11 cellular contexts compared by ENCODE assay signal in genomic region chrX:23953908-23954269, GRCh38. TPM values are rescaled to one million over a fixed set of nuclear protein-coding genes. Genes with fewer than 3 reads are reported as not detected.
DNase-seq lines count a peak whose midpoint lies in the region; ATAC-seq and TF ChIP-seq lines count a peak whose summit lies in the region.
"Had no signal": no experiment of that assay in that cellular context is flagged by ENCODE, and none has a peak within 500 bp of the region (broad histone marks: within the 10 kb centered on the region; RNA-seq: fewer than 3 reads in every experiment).

No MANE protein-coding gene starts in this region.

- peak; percentile 50 for TF ChIP-seq CTCF in DND-41 (IDR thresholded peaks at IDR 0.05; ENCODE audit: borderline replicate concordance, extremely low read depth, low read length, poor library complexity, severe bottlenecking)

- peaks cover 2% of the 10 kb centered on the region for H3K36me3 Mint-ChIP-seq in T-helper 2 cell treated with Interferon-gamma antibody and Interleukin-4, amounts not matched to agents 5 μg/mL and 100 μg/mL, for 36 hours (ENCODE audit: low read depth)

- peaks cover 15% of the 10 kb centered on the region; the same call in 1 of the 2 replicates for H3K79me2 ChIP-seq in DND-41 (ENCODE audit: insufficient read depth, low read length)

- no peaks in the 10 kb centered on the region for H3K27me3 Mint-ChIP-seq in T-helper 2 cell treated with Interferon-gamma antibody and Interleukin-4, amounts not matched to agents 5 μg/mL and 100 μg/mL, for 36 hours (ENCODE audit: low read depth)

- H3K4me3 ChIP-seq in DND-41 (ENCODE audit: low read depth in 1 of 2, low read length in 2 of 2) = peak overlapping the region; percentile 36 to 62; a peak in 3 of 4 replicates
- 0 out of 2 replicates have a peak overlapping the region, but pooled peaks have one; percentile 21 for H3K4me3 ChIP-seq in HUES48 (ENCODE audit: low read depth, low read length)
- peak overlapping the region; percentile 32 for H3K4me3 ChIP-seq in mononuclear cell (ENCODE audit: low read length)
- H3K4me3 ChIP-seq: pancreas, SJSA1 had no signal

- peak overlapping the region; percentile 94 for H3K4me3 Mint-ChIP-seq in T-helper 2 cell treated with Interferon-gamma antibody and Interleukin-4, amounts not matched to agents 5 μg/mL and 100 μg/mL, for 36 hours

- H3K36me3 ChIP-seq in DND-41 (ENCODE audit: insufficient read depth, low read length) (no peaks in the 10 kb centered on the region), HUES48 (ENCODE audit: control insufficient read depth, insufficient read depth, low read length) (no peaks in the 10 kb centered on the region)
- H3K36me3 ChIP-seq: pancreas, SJSA1 had no signal

- H3K9ac ChIP-seq in DND-41 (ENCODE audit: low read depth, low read length) = peak overlapping the region; percentile 74
- H3K9ac ChIP-seq in HUES48 (ENCODE audit: low read depth, low read length) = no peak overlapping the region

- peak overlapping the region; percentile 78 for H2AFZ ChIP-seq in DND-41 (ENCODE audit: low read depth, low read length)

- peak overlapping the region; percentile 98 for H3K27ac Mint-ChIP-seq in T-helper 2 cell treated with Interferon-gamma antibody and Interleukin-4, amounts not matched to agents 5 μg/mL and 100 μg/mL, for 36 hours

- ATAC-seq in DND-41 (ENCODE audit: insufficient read depth, low read depth) (peak; percentile 49), GM21528 (IDR thresholded peaks at IDR 0.05; ENCODE audit: low FRiP score, unreplicated experiment) (no peak)

- H3K27me3 ChIP-seq in DND-41 (ENCODE audit: insufficient read depth, low read length, poor library complexity) = no peaks in the 10 kb centered on the region
- H3K27me3 ChIP-seq in HUES48 (ENCODE audit: control insufficient read depth, insufficient read depth, low read length) = no peaks in the 10 kb centered on the region
- H3K27me3 ChIP-seq in mononuclear cell (ENCODE audit: insufficient read depth, low read length) = no peaks in the 10 kb centered on the region
- H3K27me3 ChIP-seq: SJSA1 had no signal

- DNase-seq in DND-41 (peak; percentile 22), T-helper 9 cell (no peak), NCI-H526 treated with DMSO at 0.1 percent for 48 hours (lab: John Stamatoyannopoulos, UW) (no peak)
- DNase-seq in T-helper 2 cell treated with Interferon-gamma antibody and Interleukin-4, amounts not matched to agents 5 μg/mL and 100 μg/mL, for 36 hours (ENCODE audit: low spot score) = no peak
- DNase-seq: pancreas had no signal

- peak overlapping the region; percentile 75 for H3K4me2 ChIP-seq in DND-41 (ENCODE audit: insufficient read depth, low read length)

- peaks cover 32% of the 10 kb centered on the region for H3K4me1 ChIP-seq in DND-41 (ENCODE audit: insufficient read depth, low read length)
- H3K4me1 ChIP-seq in HUES48 (ENCODE audit: control insufficient read depth, insufficient read depth, low read length) = peaks cover 25% of the 10 kb centered on the region
- H3K4me1 ChIP-seq in mononuclear cell (ENCODE audit: insufficient read depth, low read length) = peaks cover 17% of the 10 kb centered on the region
- H3K4me1 ChIP-seq: pancreas, SJSA1 had no signal

- H3K27ac ChIP-seq in DND-41 (ENCODE audit: low read length) = peak overlapping the region; percentile 98
- peak overlapping the region; percentile 84 for H3K27ac ChIP-seq in HUES48 (ENCODE audit: low read depth, low read length)
- H3K27ac ChIP-seq: pancreas, SJSA1 had no signal

- no peaks in the 10 kb centered on the region for H4K20me1 ChIP-seq in DND-41 (ENCODE audit: insufficient read depth, low read length)

- H3K9me3 ChIP-seq in DND-41 (ENCODE audit: insufficient read depth, low read length, severe bottlenecking) (no peaks in the 10 kb centered on the region), HUES48 (ENCODE audit: control insufficient read depth, insufficient read depth, low read length) (no peaks in the 10 kb centered on the region), mononuclear cell (ENCODE audit: low read depth, low read length) (no peaks in the 10 kb centered on the region)
- H3K9me3 ChIP-seq: pancreas, SJSA1 had no signal

- peaks cover 23% of the 10 kb centered on the region for H3K4me1 Mint-ChIP-seq in T-helper 2 cell treated with Interferon-gamma antibody and Interleukin-4, amounts not matched to agents 5 μg/mL and 100 μg/mL, for 36 hours (ENCODE audit: low read depth)

- no peaks in the 10 kb centered on the region for H3K9me3 Mint-ChIP-seq in T-helper 2 cell treated with Interferon-gamma antibody and Interleukin-4, amounts not matched to agents 5 μg/mL and 100 μg/mL, for 36 hours

RNA-seq across cellular contexts. Expression of gene CXorf58, which starts 46.1 kb away (rescaled TPM):
- 0.10 TPM for total RNA-seq in mononuclear cell
- total RNA-seq: cardiac septum, SJSA1, subcutaneous adipose tissue had no signal

RNA-seq across cellular contexts. Expression of gene APOO, which starts 46.2 kb away (rescaled TPM):
- 2.0 TPM for total RNA-seq in mononuclear cell
